ENCODE assay signal across 28 cellular contexts in the genomic region with DNA sequence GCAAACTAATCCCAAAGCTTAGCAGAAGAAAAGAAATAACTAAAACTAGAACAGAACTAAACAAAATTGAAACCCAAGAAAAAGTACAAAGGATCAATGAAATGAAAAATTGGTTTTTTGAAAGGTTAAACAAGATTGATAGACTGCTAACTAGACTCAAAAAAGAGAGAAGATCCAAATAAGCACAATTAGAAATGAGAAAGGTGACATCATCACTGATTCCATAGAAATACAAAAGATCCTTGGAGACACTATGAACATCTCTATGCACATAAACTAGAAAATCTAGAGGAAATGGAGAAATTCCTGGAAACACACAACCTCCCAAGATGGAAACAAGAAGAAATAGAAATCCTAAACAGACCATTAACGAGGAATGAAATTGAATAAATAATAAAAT.
"Had no signal": no experiment of that assay in that cellular context is flagged by ENCODE, and none has a peak within 500 bp of the region (broad histone marks: within the 10 kb centered on the region; RNA-seq: fewer than 3 reads in every experiment).

No MANE protein-coding gene starts in this region.

- H3K36me3 ChIP-seq: neural progenitor cell, ovary, spleen, suprapubic skin, tibial artery, transverse colon, upper lobe of right lung, uterus had no signal

- H3K4me3 ChIP-seq: neural progenitor cell, ovary, psoas muscle, skin epidermis, smooth muscle cell, spleen, suprapubic skin, testis, tibial artery, transverse colon, upper lobe of right lung, uterus had no signal

- H3K4me2 ChIP-seq: neural progenitor cell, smooth muscle cell had no signal

- H3K27ac ChIP-seq: neural progenitor cell, ovary, parathyroid adenoma, psoas muscle, skin epidermis, spleen, suprapubic skin, testis, tibial artery, transverse colon, upper lobe of right lung, uterus had no signal

- H3K9me3 ChIP-seq: ovary, psoas muscle, suprapubic skin, testis, tibial artery, transverse colon, upper lobe of right lung, uterus had no signal

- H3K9ac ChIP-seq: neural progenitor cell, parathyroid adenoma had no signal

- DNase-seq: natural killer cell; occipital lobe; ovary; posterior cingulate gyrus; psoas muscle; right cardiac atrium; spleen; stimulated activated CD4-positive, alpha-beta T cell treated with anti-CD3 and anti-CD28 coated beads, Interleukin-12 subunit alpha, Interleukin-12 subunit beta, amount 100 ng/mL, for 4 hours; stimulated activated CD4-positive, alpha-beta T cell treated with anti-CD3 and anti-CD28 coated beads, Interleukin-1b, Interleukin-23, amount 100 ng/mL, for 48 hours; stimulated activated CD4-positive, alpha-beta T cell treated with anti-CD3 and anti-CD28 coated beads, Interleukin-4, amount 100 ng/mL, for 1 hour; stimulated activated CD4-positive, alpha-beta T cell treated with anti-CD3 and anti-CD28 coated beads, Interleukin-4, amount 100 ng/mL, for 4 hours; stimulated activated CD8-positive, alpha-beta memory T cell treated with anti-CD3 and anti-CD28 coated beads, Interleukin-4, amount 100 ng/mL, for 48 hours; stimulated activated naive CD4-positive, alpha-beta T cell; stimulated activated naive CD8-positive, alpha-beta T cell treated with anti-CD3 and anti-CD28 coated beads, Interleukin-15, amount 100 ng/mL, for 72 hours; stimulated activated naive CD8-positive, alpha-beta T cell treated with anti-CD3 and anti-CD28 coated beads, Interleukin-15, Interleukin-2, amounts not matched to agents 100 U/mL and 50 U/mL, for 24 hours; substantia nigra; testis; tibial artery; transverse colon; upper lobe of right lung; uterus had no signal

- H2AFZ ChIP-seq: neural progenitor cell, parathyroid adenoma had no signal

- H3K27me3 ChIP-seq: neural progenitor cell, ovary, spleen, suprapubic skin, testis, tibial artery, transverse colon, upper lobe of right lung, uterus had no signal

- ATAC-seq: natural killer cell; psoas muscle; right cardiac atrium; sciatic nerve; stimulated activated memory B cell treated with anti-CD40 and anti-IgM and Interleukin-4, amounts not matched to agents 10 μg/mL and 1 μg/mL and 100 μg/mL, for 72 hours; stimulated activated naive CD8-positive, alpha-beta T cell treated with anti-CD3 and anti-CD28 coated beads, Interleukin-15, amount 100 ng/mL, for 72 hours; stimulated activated naive CD8-positive, alpha-beta T cell treated with anti-CD3 and anti-CD28 coated beads, Interleukin-15, Interleukin-2, amounts not matched to agents 100 U/mL and 50 U/mL, for 24 hours; upper lobe of right lung had no signal

- H3K4me1 ChIP-seq: neural progenitor cell, parathyroid adenoma, psoas muscle, spleen, testis, upper lobe of right lung, uterus had no signal

- H3K79me2 ChIP-seq: parathyroid adenoma had no signal
